8 cellular contexts compared by ENCODE assay signal in the genomic region with DNA sequence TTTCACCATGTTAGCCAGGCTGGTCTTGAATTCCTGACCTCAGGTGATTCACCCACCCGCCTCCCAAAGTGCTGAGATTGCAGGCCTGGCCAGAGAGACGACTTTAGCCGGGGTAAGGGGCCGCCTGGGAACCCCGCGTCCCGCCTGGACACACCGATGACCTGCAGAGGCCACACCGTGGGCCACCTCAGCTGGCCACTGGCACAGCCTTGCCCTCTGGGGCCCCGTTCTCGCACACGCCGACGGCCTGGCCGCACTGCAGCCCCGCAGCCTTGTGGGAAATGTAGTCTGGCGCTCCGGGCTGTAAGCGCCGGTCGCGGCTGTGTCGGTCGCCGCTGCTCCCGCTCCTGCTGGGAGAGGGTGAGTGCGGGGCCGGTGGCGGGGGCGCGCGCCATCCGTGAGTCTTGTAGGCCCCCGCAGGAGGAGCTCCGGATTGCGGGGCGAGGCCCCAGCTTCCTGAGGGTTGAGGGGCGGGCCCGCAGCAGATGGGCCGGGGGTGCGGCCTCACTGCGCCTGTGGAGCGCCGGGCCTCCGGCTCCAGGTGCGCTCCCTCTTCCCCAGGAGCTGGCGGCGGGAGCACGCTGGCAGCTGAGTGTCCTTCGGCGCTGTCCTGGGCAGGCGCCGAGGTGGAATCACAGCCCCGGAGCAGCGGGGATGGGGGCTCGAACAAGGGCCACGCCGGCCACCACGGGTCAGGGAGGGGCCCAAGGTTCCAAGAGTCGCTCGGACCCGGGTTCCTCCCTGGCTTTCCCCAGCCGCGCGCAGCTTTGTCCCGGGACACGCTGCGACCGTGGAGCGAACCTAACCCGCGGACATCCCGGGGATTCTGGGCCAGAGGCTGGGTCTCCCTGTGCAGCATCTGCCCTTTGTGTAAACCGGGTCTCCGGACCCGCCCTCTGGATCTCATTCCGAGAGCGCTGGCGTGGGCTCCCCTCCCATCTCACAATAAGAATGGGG. TPM values are rescaled to one million over a fixed set of nuclear protein-coding genes. Genes with fewer than 3 reads are reported as not detected.
A peak's percentile ranks its signal among the peaks of the same experiment; 100 is the strongest.
DNase-seq lines count a peak whose midpoint lies in the region; ATAC-seq, FAIRE-seq and TF ChIP-seq lines count a peak whose summit lies in the region.

Gene ZFP2 (plus strand): TSS at position 299 of the 957 bp plus-strand sequence. CDS start 35,401 bp downstream, outside the sequence.

- intact Hi-C loops in upper lobe of right lung (cut with DNase I) = no loop called here

- no peak within 1 kb of the TSS for H3K27ac Mint-ChIP-seq in activated naive CD4-positive, alpha-beta T cell treated with anti-CD3 and anti-CD28 coated beads, Interleukin-2, amount 10 ng/mL, durations not matched to agents 7 days and 5 days
- no peak within 1 kb of the TSS for H3K27ac Mint-ChIP-seq in nephron progenitor cell

- H3K9me3 ChIP-seq in upper lobe of right lung = no peaks in the 10 kb centered on the region

- peaks cover 37% of the 10 kb centered on the region for H3K9me3 Mint-ChIP-seq in activated naive CD4-positive, alpha-beta T cell treated with anti-CD3 and anti-CD28 coated beads, Interleukin-2, amount 10 ng/mL, durations not matched to agents 7 days and 5 days
- peaks cover 72% of the 10 kb centered on the region for H3K9me3 Mint-ChIP-seq in nephron progenitor cell

- peaks cover 8% of the 10 kb centered on the region for H3K27me3 Mint-ChIP-seq in activated naive CD4-positive, alpha-beta T cell treated with anti-CD3 and anti-CD28 coated beads, Interleukin-2, amount 10 ng/mL, durations not matched to agents 7 days and 5 days
- no peaks in the 10 kb centered on the region for H3K27me3 Mint-ChIP-seq in nephron progenitor cell (ENCODE audit: low read depth, poor library complexity)

- ATAC-seq in upper lobe of right lung = peak; percentile 98
- ATAC-seq in GM21515 (IDR thresholded peaks at IDR 0.05; ENCODE audit: unreplicated experiment) = no peak

- peak within 1 kb of the TSS; percentile 66 for H3K4me3 Mint-ChIP-seq in activated naive CD4-positive, alpha-beta T cell treated with anti-CD3 and anti-CD28 coated beads, Interleukin-2, amount 10 ng/mL, durations not matched to agents 7 days and 5 days
- peak within 1 kb of the TSS; percentile 92 for H3K4me3 Mint-ChIP-seq in nephron progenitor cell

- H3K4me1 ChIP-seq in upper lobe of right lung = no peaks in the 10 kb centered on the region

- H3K27ac ChIP-seq in upper lobe of right lung = peak within 1 kb of the TSS; percentile 74

- TF ChIP-seq CTCF in nephron progenitor cell (IDR thresholded peaks at IDR 0.05) (no peak), upper lobe of right lung (IDR thresholded peaks at IDR 0.05) (no peak)

- peaks cover 14% of the 10 kb centered on the region for H3K36me3 Mint-ChIP-seq in activated naive CD4-positive, alpha-beta T cell treated with anti-CD3 and anti-CD28 coated beads, Interleukin-2, amount 10 ng/mL, durations not matched to agents 7 days and 5 days
- H3K36me3 Mint-ChIP-seq in nephron progenitor cell (ENCODE audit: low read depth) = peaks cover 74% of the 10 kb centered on the region

- no peak for FAIRE-seq in frontal cortex (lab: Jason Lieb, UNC)

- peak within 1 kb of the TSS; percentile 83 for H3K4me3 ChIP-seq in upper lobe of right lung

- CTCF ChIA-PET in activated naive CD4-positive, alpha-beta T cell treated with anti-CD3 and anti-CD28 coated beads, Interleukin-2, amount 10 ng/mL, durations not matched to agents 7 days and 5 days (lab: Charles Lee) = no interaction called here

- no peaks in the 10 kb centered on the region for H3K36me3 ChIP-seq in upper lobe of right lung

- DNase-seq in NCI-H2081 (lab: John Stamatoyannopoulos, UW) = peak; percentile 45 to 54
- no peak for DNase-seq in NCI-H2081 treated with DMSO at 0.1 percent for 48 hours (lab: John Stamatoyannopoulos, UW)
- DNase-seq in NCI-H82 (lab: John Stamatoyannopoulos, UW) = peak; percentile 77
- peak; percentile 49 for DNase-seq in activated naive CD4-positive, alpha-beta T cell treated with anti-CD3 and anti-CD28 coated beads, Interleukin-2, amount 10 ng/mL, durations not matched to agents 7 days and 5 days
- DNase-seq in frontal cortex (ENCODE audit: low spot score in 2 of 2) = peak; percentile 59 to 61
- peak; percentile 74 for DNase-seq in nephron progenitor cell
- DNase-seq in upper lobe of right lung = peak; percentile 83

- H3K4me1 Mint-ChIP-seq in activated naive CD4-positive, alpha-beta T cell treated with anti-CD3 and anti-CD28 coated beads, Interleukin-2, amount 10 ng/mL, durations not matched to agents 7 days and 5 days = peaks cover 3% of the 10 kb centered on the region
- H3K4me1 Mint-ChIP-seq in nephron progenitor cell = peaks cover 6% of the 10 kb centered on the region

- no peaks in the 10 kb centered on the region for H3K27me3 ChIP-seq in upper lobe of right lung

RNA-seq across cellular contexts. Expression of gene ZFP2, which starts in this region (rescaled TPM):
- total RNA-seq in frontal cortex (8.2 TPM), upper lobe of right lung (2.1 TPM)
